ENCODE assay signal across 10 cellular contexts in genomic region chr2:19801367-19802087, GRCh38.
A peak's percentile ranks its signal among the peaks of the same experiment; 100 is the strongest.
DNase-seq lines count a peak whose midpoint lies in the region; ATAC-seq and TF ChIP-seq lines count a peak whose summit lies in the region.
"Had no signal": no experiment of that assay in that cellular context is flagged by ENCODE, and none has a peak within 500 bp of the region (broad histone marks: within the 10 kb centered on the region; RNA-seq: fewer than 3 reads in every experiment).

No MANE protein-coding gene starts in this region.

- no peaks in the 10 kb centered on the region for H3K9me3 Mint-ChIP-seq in activated naive CD4-positive, alpha-beta T cell treated with anti-CD3 and anti-CD28 coated beads for 36 hours
- H3K9me3 Mint-ChIP-seq: dendritic cell treated with granulocyte-macrophage colony-stimulating factor and Interleukin-4, amounts not matched to agents 40 ng/mL and 50 ng/mL, for 4 days had no signal

- no peak for TF ChIP-seq EP300 in transverse colon (IDR thresholded peaks at IDR 0.05; ENCODE audit: low read depth)

- H3K9me3 ChIP-seq in body of pancreas (no peaks in the 10 kb centered on the region), transverse colon (no peaks in the 10 kb centered on the region)

- in situ Hi-C loops in transverse colon (cut with MboI; ENCODE audit: low pct_ligation_motif_present in 1 of 4, low pct_unique_long_range_greater_than_20kb in 1 of 4, low sequenced_read_pairs in 3 of 4), result no loop called here

- intact Hi-C loops in body of pancreas (cut with DNase I), result no loop called here
- intact Hi-C loops in transverse colon (cut with DNase I; ENCODE audit: low total_unique reads), result no loop called here
- intact Hi-C loops in activated naive CD4-positive, alpha-beta T cell treated with anti-CD3 and anti-CD28 coated beads for 36 hours (cut with micrococcal nuclease), result no loop called here

- peak; percentile 92 for DNase-seq in HT-29 (ENCODE audit: low spot score)
- DNase-seq in body of pancreas, result peak; percentile 22 to 87 (median 32)
- peak; percentile 98 for DNase-seq in kidney glomerular epithelial cell (lab: John Stamatoyannopoulos, UW)
- DNase-seq in transverse colon, result peak; percentile 47
- no peak for DNase-seq in NCI-H510A treated with DMSO at 0.1 percent for 48 hours (lab: John Stamatoyannopoulos, UW)
- DNase-seq in activated naive CD4-positive, alpha-beta T cell treated with anti-CD3 and anti-CD28 coated beads for 36 hours, result no peak

- H3K36me3 Mint-ChIP-seq in activated naive CD4-positive, alpha-beta T cell treated with anti-CD3 and anti-CD28 coated beads for 36 hours (ENCODE audit: low read depth), result no peaks in the 10 kb centered on the region

- TF ChIP-seq POLR2A in body of pancreas (IDR thresholded peaks at IDR 0.05) (no peak), transverse colon (IDR thresholded peaks at IDR 0.05) (no peak)

- TF ChIP-seq CTCF in body of pancreas (IDR thresholded peaks at IDR 0.05) (no peak), transverse colon (IDR thresholded peaks at IDR 0.05) (no peak)

- no peak overlapping the region for H3K4me3 Mint-ChIP-seq in activated naive CD4-positive, alpha-beta T cell treated with anti-CD3 and anti-CD28 coated beads for 36 hours
- H3K4me3 Mint-ChIP-seq: dendritic cell treated with granulocyte-macrophage colony-stimulating factor and Interleukin-4, amounts not matched to agents 40 ng/mL and 50 ng/mL, for 4 days had no signal

- H3K4me3 ChIP-seq in body of pancreas, result no peak overlapping the region
- H3K4me3 ChIP-seq in transverse colon, result no peak overlapping the region

- CTCF ChIA-PET in activated naive CD4-positive, alpha-beta T cell treated with anti-CD3 and anti-CD28 coated beads for 36 hours (lab: Charles Lee), result interaction anchor here (0.9 kb wide), 1 partner anchor 82 kb away, joined by 3 read pairs; no protein-coding TSS in a partner anchor

- H3K27me3 ChIP-seq in body of pancreas, result no peaks in the 10 kb centered on the region
- H3K27me3 ChIP-seq in transverse colon, result no peaks in the 10 kb centered on the region

- H3K36me3 ChIP-seq in body of pancreas (replicated peaks in 1 of 2; ENCODE audit: insufficient read depth in 1 of 2, low read depth in 2 of 2) (no peaks in the 10 kb centered on the region), transverse colon (no peaks in the 10 kb centered on the region)

- H3K27ac ChIP-seq in body of pancreas (no peak overlapping the region), transverse colon (peak overlapping the region in 3 of 4 donors; percentile 35 to 49 (median 44))
- H3K27ac ChIP-seq: KMS-11 had no signal

- WGBS in body of pancreas, 2 donors, result 83 to 87% methylated on average over 15 of the region's 15 CpGs
- whole genome bisulfite sequencing in transverse colon (ENCODE audit: low coverage in 1 of 2), 2 donors, result 70 to 71% methylated on average over 15 of the region's 15 CpGs

- H3K4me1 ChIP-seq in body of pancreas (peaks cover 10% of the 10 kb centered on the region), transverse colon (peaks cover 0 to 4% (median 1%) of the 10 kb centered on the region in 4 donors)

- peak; percentile 24 for ATAC-seq in body of pancreas
- ATAC-seq in HG02678 (IDR thresholded peaks at IDR 0.05; ENCODE audit: unreplicated experiment), result no peak
- ATAC-seq in GM19351 (IDR thresholded peaks at IDR 0.05; ENCODE audit: unreplicated experiment), result no peak

- H3K27ac Mint-ChIP-seq in activated naive CD4-positive, alpha-beta T cell treated with anti-CD3 and anti-CD28 coated beads for 36 hours, result no peak overlapping the region
- H3K27ac Mint-ChIP-seq: dendritic cell treated with granulocyte-macrophage colony-stimulating factor and Interleukin-4, amounts not matched to agents 40 ng/mL and 50 ng/mL, for 4 days had no signal

- no peaks in the 10 kb centered on the region for H3K27me3 Mint-ChIP-seq in activated naive CD4-positive, alpha-beta T cell treated with anti-CD3 and anti-CD28 coated beads for 36 hours (ENCODE audit: low read depth)

- H3K4me1 Mint-ChIP-seq in activated naive CD4-positive, alpha-beta T cell treated with anti-CD3 and anti-CD28 coated beads for 36 hours (ENCODE audit: low read depth), result no peaks in the 10 kb centered on the region

Comparison
In these comparisons a context has a peak if more than half of its experiments do, and no peak if none do; other contexts are left out.
1. DNase-seq: peak in HT-29 (single experiment), body of pancreas (4 of 4), kidney glomerular epithelial cell (single experiment) and transverse colon (single experiment); none in NCI-H510A treated with DMSO at 0.1 percent for 48 hours (single experiment) and activated naive CD4-positive, alpha-beta T cell treated with anti-CD3 and anti-CD28 coated beads for 36 hours (single experiment).
2. H3K27ac ChIP-seq: peak in transverse colon (3 of 4); none in body of pancreas (0 of 4).